ENCODE assay signal across 11 cellular contexts in genomic region chr3:14423963-14424362, GRCh38. TPM values are rescaled to one million over a fixed set of nuclear protein-coding genes. Genes with fewer than 3 reads are reported as not detected.
DNase-seq lines count a peak whose midpoint lies in the region; TF ChIP-seq lines count a peak whose summit lies in the region.
"Had no signal": no experiment of that assay in that cellular context is flagged by ENCODE, and none has a peak within 500 bp of the region (broad histone marks: within the 10 kb centered on the region; RNA-seq: fewer than 3 reads in every experiment).

No MANE protein-coding gene starts in this region.

- H3K79me2 ChIP-seq in OCI-LY1 (ENCODE audit: insufficient read depth, low read length), result 0 out of 2 replicates have a peak, but pooled peaks cover 5% of the 10 kb centered on the region

- no peak for TF ChIP-seq CTCF in OCI-LY1 (IDR thresholded peaks at IDR 0.05; ENCODE audit: low read length)

- H3K4me1 Mint-ChIP-seq in T-helper 2 cell treated with Interferon-gamma antibody and Interleukin-4, amounts not matched to agents 5 μg/mL and 100 μg/mL, for 36 hours (ENCODE audit: low read depth), result peaks cover 53% of the 10 kb centered on the region

- no peaks in the 10 kb centered on the region for H3K9me2 ChIP-seq in OCI-LY1 (ENCODE audit: low read depth, low read length)

- H3K27me3 ChIP-seq in OCI-LY1 (ENCODE audit: insufficient read depth, low read length), result no peaks in the 10 kb centered on the region
- no peaks in the 10 kb centered on the region for H3K27me3 ChIP-seq in effector memory CD4-positive, alpha-beta T cell (replicated peaks; ENCODE audit: control insufficient read depth, insufficient read depth, low read length, poor library complexity, severe bottlenecking)
- no peaks in the 10 kb centered on the region for H3K27me3 ChIP-seq in skeletal muscle tissue (ENCODE audit: control insufficient read depth in 3 of 3, insufficient read depth in 3 of 3, low read length in 3 of 3)
- H3K27me3 ChIP-seq: transverse colon had no signal

- no peaks in the 10 kb centered on the region; the same call in 1 of the 2 replicates for H3F3A ChIP-seq in OCI-LY1 (ENCODE audit: insufficient read depth, low read length)

- H3K4me3 ChIP-seq in OCI-LY1 (ENCODE audit: low read depth, low read length, poor library complexity, severe bottlenecking) (no peak overlapping the region), skeletal muscle tissue (ENCODE audit: low read length in 3 of 3) (no peak overlapping the region)
- no peak overlapping the region for H3K4me3 ChIP-seq in effector memory CD4-positive, alpha-beta T cell (ENCODE audit: insufficient read depth, low read depth, low read length, poor library complexity, severe bottlenecking)
- H3K4me3 ChIP-seq: transverse colon had no signal

- peak overlapping the region; percentile 22; the same call in 1 of the 2 replicates for H3K9ac ChIP-seq in OCI-LY1 (ENCODE audit: low read length)
- H3K9ac ChIP-seq in skeletal muscle tissue (ENCODE audit: low read depth in 1 of 3, low read length in 3 of 3), result peak overlapping the region in 1 of 3 donors; percentile 40

- no peak overlapping the region for H2AFZ ChIP-seq in OCI-LY1 (ENCODE audit: low read length)

- no peaks in the 10 kb centered on the region for H3K27me3 Mint-ChIP-seq in T-helper 2 cell treated with Interferon-gamma antibody and Interleukin-4, amounts not matched to agents 5 μg/mL and 100 μg/mL, for 36 hours (ENCODE audit: low read depth)

- H3K27ac ChIP-seq in OCI-LY1 (ENCODE audit: low read depth, low read length, poor library complexity, severe bottlenecking), result peak overlapping the region; percentile 96
- peak overlapping the region; percentile 93 for H3K27ac ChIP-seq in effector memory CD4-positive, alpha-beta T cell (ENCODE audit: insufficient read depth, low read length, poor library complexity, severe bottlenecking)
- H3K27ac ChIP-seq in skeletal muscle tissue (ENCODE audit: low read depth, low read length), result peak overlapping the region; percentile 25
- H3K27ac ChIP-seq: transverse colon had no signal

- no peaks in the 10 kb centered on the region for H3K9me3 Mint-ChIP-seq in T-helper 2 cell treated with Interferon-gamma antibody and Interleukin-4, amounts not matched to agents 5 μg/mL and 100 μg/mL, for 36 hours

- DNase-seq in T-helper 2 cell treated with Interferon-gamma antibody and Interleukin-4, amounts not matched to agents 5 μg/mL and 100 μg/mL, for 36 hours (ENCODE audit: low spot score), result no peak
- DNase-seq in T-helper 2 cell (no peak), EL (no peak), NK-92 (lab: John Stamatoyannopoulos, UW; ENCODE audit: unreplicated experiment) (no peak), NCI-H524 treated with DMSO at 0.1 percent for 48 hours (lab: John Stamatoyannopoulos, UW) (no peak)
- no peak for DNase-seq in effector memory CD4-positive, alpha-beta T cell
- DNase-seq: 8988T, NCI-H2171 had no signal

- H3K36me3 Mint-ChIP-seq in T-helper 2 cell treated with Interferon-gamma antibody and Interleukin-4, amounts not matched to agents 5 μg/mL and 100 μg/mL, for 36 hours (ENCODE audit: low read depth), result peaks cover 8% of the 10 kb centered on the region

- H3K9me3 ChIP-seq in OCI-LY1 (ENCODE audit: low read length) (no peaks in the 10 kb centered on the region), skeletal muscle tissue (ENCODE audit: control insufficient read depth in 3 of 3, low read length in 3 of 3) (no peaks in the 10 kb centered on the region)
- no peaks in the 10 kb centered on the region for H3K9me3 ChIP-seq in effector memory CD4-positive, alpha-beta T cell (ENCODE audit: control insufficient read depth, low read length)
- H3K9me3 ChIP-seq: transverse colon had no signal

- peak overlapping the region; percentile 76 for H3K27ac Mint-ChIP-seq in T-helper 2 cell treated with Interferon-gamma antibody and Interleukin-4, amounts not matched to agents 5 μg/mL and 100 μg/mL, for 36 hours

- peaks cover 26% of the 10 kb centered on the region; the same call in 1 of the 2 replicates for H3K36me3 ChIP-seq in OCI-LY1 (ENCODE audit: insufficient read depth, low read length)
- H3K36me3 ChIP-seq in effector memory CD4-positive, alpha-beta T cell (ENCODE audit: control insufficient read depth, insufficient read depth, low read length), result no peaks in the 10 kb centered on the region
- H3K36me3 ChIP-seq in skeletal muscle tissue (ENCODE audit: control insufficient read depth in 3 of 3, insufficient read depth in 3 of 3, low read length in 3 of 3), result peaks cover 0 to 3% (median 0%) of the 10 kb centered on the region in 3 donors
- H3K36me3 ChIP-seq: transverse colon had no signal

- H3K4me1 ChIP-seq in OCI-LY1 (ENCODE audit: insufficient read depth, low read length, severe bottlenecking), result peaks cover 64% of the 10 kb centered on the region
- H3K4me1 ChIP-seq in effector memory CD4-positive, alpha-beta T cell (ENCODE audit: control insufficient read depth, insufficient read depth, low read length, poor library complexity, severe bottlenecking), result peaks cover 59% of the 10 kb centered on the region
- H3K4me1 ChIP-seq in skeletal muscle tissue (ENCODE audit: control insufficient read depth in 3 of 3, insufficient read depth in 3 of 3, low read length in 3 of 3), result peaks cover 40 to 60% (median 48%) of the 10 kb centered on the region in 3 donors

- no peaks in the 10 kb centered on the region for H4K20me1 ChIP-seq in OCI-LY1 (ENCODE audit: insufficient read depth, low read length)

- H3K4me2 ChIP-seq in OCI-LY1 (ENCODE audit: low read length), result peak overlapping the region; percentile 38

- H3K4me3 Mint-ChIP-seq in T-helper 2 cell treated with Interferon-gamma antibody and Interleukin-4, amounts not matched to agents 5 μg/mL and 100 μg/mL, for 36 hours, result peak overlapping the region; percentile 54

RNA-seq across cellular contexts. Expression of gene SLC6A6, which starts 21.6 kb away (rescaled TPM):
- total RNA-seq in skeletal muscle tissue, result 5.7 TPM

Comparison
In these comparisons a context has a peak if more than half of its experiments do, and no peak if none do; other contexts are left out.
1. H3K27ac ChIP-seq: peak in every context shown above with its lines; median percentile 96 in OCI-LY1; 93 in effector memory CD4-positive, alpha-beta T cell; 25 in skeletal muscle tissue.